1 cellular context compared by ENCODE assay signal in the genomic region with DNA sequence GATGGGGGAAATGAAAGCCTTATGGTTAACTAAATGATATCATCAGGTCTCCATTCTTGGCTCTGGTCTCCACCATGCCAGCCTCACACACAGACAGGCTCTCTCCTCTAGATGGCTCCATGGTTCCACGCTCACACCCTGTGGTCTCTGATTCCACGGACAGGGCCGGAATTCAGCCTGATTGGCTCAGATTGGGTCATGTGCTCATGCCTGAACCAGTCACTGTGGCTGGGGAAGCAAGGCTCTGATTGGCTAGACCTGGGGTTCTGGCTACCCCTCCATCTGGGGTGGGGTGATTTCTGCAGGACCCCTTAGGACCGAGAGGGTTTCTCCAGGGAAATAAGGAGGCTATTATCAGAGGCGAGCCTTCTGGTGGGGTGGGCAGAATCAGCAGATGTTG.
TF ChIP-seq lines count a peak whose summit lies in the region.

No MANE protein-coding gene starts in this region.

TF ChIP-seq in HEK293, 187 proteins besides CTCF, POLR2A, EP300 and RAD21 (continued from another document):
- TF ChIP-seq, protein P1, sequence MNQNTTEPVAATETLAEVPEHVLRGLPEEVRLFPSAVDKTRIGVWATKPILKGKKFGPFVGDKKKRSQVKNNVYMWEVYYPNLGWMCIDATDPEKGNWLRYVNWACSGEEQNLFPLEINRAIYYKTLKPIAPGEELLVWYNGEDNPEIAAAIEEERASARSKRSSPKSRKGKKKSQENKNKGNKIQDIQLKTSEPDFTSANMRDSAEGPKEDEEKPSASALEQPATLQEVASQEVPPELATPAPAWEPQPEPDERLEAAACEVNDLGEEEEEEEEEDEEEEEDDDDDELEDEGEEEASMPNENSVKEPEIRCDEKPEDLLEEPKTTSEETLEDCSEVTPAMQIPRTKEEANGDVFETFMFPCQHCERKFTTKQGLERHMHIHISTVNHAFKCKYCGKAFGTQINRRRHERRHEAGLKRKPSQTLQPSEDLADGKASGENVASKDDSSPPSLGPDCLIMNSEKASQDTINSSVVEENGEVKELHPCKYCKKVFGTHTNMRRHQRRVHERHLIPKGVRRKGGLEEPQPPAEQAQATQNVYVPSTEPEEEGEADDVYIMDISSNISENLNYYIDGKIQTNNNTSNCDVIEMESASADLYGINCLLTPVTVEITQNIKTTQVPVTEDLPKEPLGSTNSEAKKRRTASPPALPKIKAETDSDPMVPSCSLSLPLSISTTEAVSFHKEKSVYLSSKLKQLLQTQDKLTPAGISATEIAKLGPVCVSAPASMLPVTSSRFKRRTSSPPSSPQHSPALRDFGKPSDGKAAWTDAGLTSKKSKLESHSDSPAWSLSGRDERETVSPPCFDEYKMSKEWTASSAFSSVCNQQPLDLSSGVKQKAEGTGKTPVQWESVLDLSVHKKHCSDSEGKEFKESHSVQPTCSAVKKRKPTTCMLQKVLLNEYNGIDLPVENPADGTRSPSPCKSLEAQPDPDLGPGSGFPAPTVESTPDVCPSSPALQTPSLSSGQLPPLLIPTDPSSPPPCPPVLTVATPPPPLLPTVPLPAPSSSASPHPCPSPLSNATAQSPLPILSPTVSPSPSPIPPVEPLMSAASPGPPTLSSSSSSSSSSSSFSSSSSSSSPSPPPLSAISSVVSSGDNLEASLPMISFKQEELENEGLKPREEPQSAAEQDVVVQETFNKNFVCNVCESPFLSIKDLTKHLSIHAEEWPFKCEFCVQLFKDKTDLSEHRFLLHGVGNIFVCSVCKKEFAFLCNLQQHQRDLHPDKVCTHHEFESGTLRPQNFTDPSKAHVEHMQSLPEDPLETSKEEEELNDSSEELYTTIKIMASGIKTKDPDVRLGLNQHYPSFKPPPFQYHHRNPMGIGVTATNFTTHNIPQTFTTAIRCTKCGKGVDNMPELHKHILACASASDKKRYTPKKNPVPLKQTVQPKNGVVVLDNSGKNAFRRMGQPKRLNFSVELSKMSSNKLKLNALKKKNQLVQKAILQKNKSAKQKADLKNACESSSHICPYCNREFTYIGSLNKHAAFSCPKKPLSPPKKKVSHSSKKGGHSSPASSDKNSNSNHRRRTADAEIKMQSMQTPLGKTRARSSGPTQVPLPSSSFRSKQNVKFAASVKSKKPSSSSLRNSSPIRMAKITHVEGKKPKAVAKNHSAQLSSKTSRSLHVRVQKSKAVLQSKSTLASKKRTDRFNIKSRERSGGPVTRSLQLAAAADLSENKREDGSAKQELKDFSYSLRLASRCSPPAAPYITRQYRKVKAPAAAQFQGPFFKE (tag by site-specific recombination; IDR thresholded peaks at IDR 0.05; ENCODE audit: borderline replicate concordance), result no peak
- TF ChIP-seq ZNF654 (tag by site-specific recombination; IDR thresholded peaks at IDR 0.05; ENCODE audit: low read depth) (peak; percentile 36), GLI4 (tag by site-specific recombination; IDR thresholded peaks at IDR 0.05) (no peak), SALL2 (tag by site-specific recombination; IDR thresholded peaks at IDR 0.05; ENCODE audit: borderline replicate concordance) (no peak), RBAK (tag by site-specific recombination; IDR thresholded peaks at IDR 0.05) (no peak), ZNF707 (tag by site-specific recombination; IDR thresholded peaks at IDR 0.05) (no peak), ZNF202 (tag by site-specific recombination; IDR thresholded peaks at IDR 0.05; ENCODE audit: borderline replicate concordance) (no peak), ZNF660 (tag by site-specific recombination; IDR thresholded peaks at IDR 0.05) (no peak), OVOL3 (tag by site-specific recombination; IDR thresholded peaks at IDR 0.05) (no peak), SP2 (tag by site-specific recombination; IDR thresholded peaks at IDR 0.05) (0 out of 2 replicates have a peak, but pooled peaks have one; percentile 16), ZNF426 (tag by site-specific recombination; IDR thresholded peaks at IDR 0.05) (no peak), ZNF623 (tag by site-specific recombination; IDR thresholded peaks at IDR 0.05) (no peak)
